ENCODE assay signal across 10 cellular contexts in genomic region chr1:10515627-10516026, GRCh38. TPM values are rescaled to one million over a fixed set of nuclear protein-coding genes. Genes with fewer than 3 reads are reported as not detected.
DNase-seq lines count a peak whose midpoint lies in the region; ATAC-seq lines count a peak whose summit lies in the region.
"Had no signal": no experiment of that assay in that cellular context is flagged by ENCODE, and none has a peak within 500 bp of the region (broad histone marks: within the 10 kb centered on the region; RNA-seq: fewer than 3 reads in every experiment).

No MANE protein-coding gene starts in this region.

- ATAC-seq in effector memory CD8-positive, alpha-beta T cell (replicated peaks), result no peak
- ATAC-seq in sciatic nerve, result no peak

- peaks cover 58 to 59% of the 10 kb centered on the region in 2 donors for H3K4me1 Mint-ChIP-seq in effector memory CD8-positive, alpha-beta T cell (ENCODE audit: low read depth in 2 of 2)

- no peaks in the 10 kb centered on the region for H3K27me3 Mint-ChIP-seq in effector memory CD8-positive, alpha-beta T cell

- H3K4me1 ChIP-seq in HAP-1, result peaks cover 5% of the 10 kb centered on the region

- no peaks in the 10 kb centered on the region for H3K9me3 Mint-ChIP-seq in effector memory CD8-positive, alpha-beta T cell

- in situ Hi-C loops in HAP-1 (cut with MboI; ENCODE audit: low sequenced_read_pairs), result no loop called here

- intact Hi-C loops in sciatic nerve (cut with DNase I), result no loop called here

- peaks cover 15% of the 10 kb centered on the region for H3K36me3 Mint-ChIP-seq in effector memory CD8-positive, alpha-beta T cell (ENCODE audit: insufficient read depth)

- H3K9me3 ChIP-seq in HAP-1, result no peaks in the 10 kb centered on the region

- no peaks in the 10 kb centered on the region for H3K27me3 ChIP-seq in HAP-1 (ENCODE audit: low read depth)

- H3K4me3 ChIP-seq in HAP-1, result no peak overlapping the region

- H3K27ac Mint-ChIP-seq in effector memory CD8-positive, alpha-beta T cell, result peak overlapping the region; percentile 84 to 89

- no peaks in the 10 kb centered on the region; the same call in 1 of the 2 replicates for H3K36me3 ChIP-seq in HAP-1 (replicated peaks)

- peak; percentile 57 for DNase-seq in GF-D8 (lab: John Stamatoyannopoulos, UW)
- peak; percentile 22 for DNase-seq in NOMO-1 treated with dmso at 0.1 percent for 144 hours (lab: John Stamatoyannopoulos, UW; ENCODE audit: unreplicated experiment)
- no peak for DNase-seq in effector memory CD8-positive, alpha-beta T cell
- peak; percentile 42 for DNase-seq in sciatic nerve (ENCODE audit: low spot score)
- no peak for DNase-seq in HAP-1 (ENCODE audit: low spot score in 2 of 2)
- DNase-seq in NCI-H748 (lab: John Stamatoyannopoulos, UW; ENCODE audit: unreplicated experiment), result no peak
- DNase-seq in NCI-H146 treated with DMSO at 0.1 percent for 48 hours (lab: John Stamatoyannopoulos, UW; ENCODE audit: unreplicated experiment), result no peak
- DNase-seq: mesendoderm, NCI-H2107, Right ventricle myocardium superior had no signal

- H3K4me3 Mint-ChIP-seq in effector memory CD8-positive, alpha-beta T cell, result peak overlapping the region; percentile 23 to 56

RNA-seq across cellular contexts. Expression of gene PEX14, which starts 40.9 kb away (rescaled TPM):
- 17.9 TPM for total RNA-seq in sciatic nerve

RNA-seq across cellular contexts. Expression of gene DFFA, which starts 43.3 kb away (rescaled TPM):
- 31.1 TPM for total RNA-seq in sciatic nerve

Comparison
In these comparisons a context has a peak if more than half of its experiments do, and no peak if none do; other contexts are left out.
1. DNase-seq: peak in GF-D8 (single experiment), NOMO-1 treated with dmso at 0.1 percent for 144 hours (single experiment) and sciatic nerve (single experiment); none in effector memory CD8-positive, alpha-beta T cell (0 of 3), HAP-1 (0 of 2), NCI-H748 (single experiment) and NCI-H146 treated with DMSO at 0.1 percent for 48 hours (single experiment).